8 cellular contexts compared by ENCODE assay signal in the genomic region with DNA sequence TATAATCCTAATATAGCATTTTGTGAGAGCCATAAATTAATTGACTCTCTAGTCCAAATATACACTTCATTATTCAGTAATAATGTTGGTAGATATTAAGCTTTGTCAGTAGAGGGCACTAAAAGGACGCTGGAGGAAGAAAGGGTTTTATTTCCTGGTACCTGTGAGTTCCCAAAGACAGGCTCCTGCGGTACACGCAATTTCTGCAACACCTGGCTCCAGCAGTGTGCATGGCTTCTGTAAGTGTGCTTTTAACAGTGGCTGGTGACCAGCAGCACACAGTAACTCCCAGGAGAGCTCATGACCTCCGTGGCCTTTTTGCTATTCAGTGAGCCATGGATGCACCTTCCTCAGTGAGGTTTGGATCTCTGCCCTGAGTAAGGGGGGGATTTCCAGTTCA.
DNase-seq lines count a peak whose midpoint lies in the region; ATAC-seq and TF ChIP-seq lines count a peak whose summit lies in the region.

No MANE protein-coding gene starts in this region.

- H3K23ac ChIP-seq in neuronal stem cell (ENCODE audit: low read depth, low read length, poor library complexity) = no peak overlapping the region

- H3K27ac ChIP-seq in neuronal stem cell (replicated peaks; ENCODE audit: low read length) = no peak overlapping the region

- H4K8ac ChIP-seq in neuronal stem cell (ENCODE audit: low read depth, low read length) = no peak overlapping the region

- H3K9me3 ChIP-seq in BE2C = no peaks in the 10 kb centered on the region
- no peaks in the 10 kb centered on the region for H3K9me3 ChIP-seq in neuronal stem cell (replicated peaks in 1 of 2; ENCODE audit: control insufficient read depth in 2 of 2, insufficient read depth in 1 of 2, low read depth in 1 of 2, low read length in 2 of 2)

- H3K27me3 ChIP-seq in BE2C (no peaks in the 10 kb centered on the region), neuronal stem cell (ENCODE audit: control insufficient read depth in 3 of 3, insufficient read depth in 3 of 3, low read depth in 1 of 3, low read length in 3 of 3) (no peaks in the 10 kb centered on the region)

- no peak overlapping the region for H2BK120ac ChIP-seq in neuronal stem cell (ENCODE audit: low read depth, low read length)

- no peak overlapping the region for H2BK5ac ChIP-seq in neuronal stem cell (ENCODE audit: low read length)

- ATAC-seq in GM18519 (IDR thresholded peaks at IDR 0.05; ENCODE audit: low FRiP score, unreplicated experiment) (peak; percentile 88), HG02884 (IDR thresholded peaks at IDR 0.05; ENCODE audit: unreplicated experiment) (peak; percentile 84)
- no peak for ATAC-seq in activated naive CD8-positive, alpha-beta T cell treated with anti-CD3 and anti-CD28 coated beads, Interleukin-2, amount 50 U/mL, for 24 hours

- no peak overlapping the region for H3K27ac Mint-ChIP-seq in activated naive CD8-positive, alpha-beta T cell treated with anti-CD3 and anti-CD28 coated beads, Interleukin-2, amount 50 U/mL, for 24 hours

- H4K91ac ChIP-seq in neuronal stem cell (ENCODE audit: low read depth, low read length, poor library complexity) = no peak overlapping the region

- no peak overlapping the region for H3K4me2 ChIP-seq in neuronal stem cell (ENCODE audit: insufficient read depth, low read length, poor library complexity, severe bottlenecking)

- no peak overlapping the region for H3K4me3 ChIP-seq in BE2C (ENCODE audit: low read depth, low read length)
- no peak overlapping the region for H3K4me3 ChIP-seq in cardiac fibroblast (replicated peaks in 1 of 2; ENCODE audit: low read depth in 2 of 2, low read length in 2 of 2)
- H3K4me3 ChIP-seq in neuronal stem cell (ENCODE audit: low read length in 2 of 2) = no peak overlapping the region

- H3K4me3 Mint-ChIP-seq in activated naive CD8-positive, alpha-beta T cell treated with anti-CD3 and anti-CD28 coated beads, Interleukin-2, amount 50 U/mL, for 24 hours = no peak overlapping the region

- no peak for DNase-seq in BE2C
- peak; percentile 31 for DNase-seq in NCI-H2029 treated with DMSO at 0.1 percent for 48 hours (lab: John Stamatoyannopoulos, UW)
- peak; percentile 29 to 50 for DNase-seq in cardiac fibroblast (ENCODE audit: low read depth in 2 of 2)
- peak; percentile 12 for DNase-seq in neuronal stem cell (ENCODE audit: low spot score)
- DNase-seq in activated naive CD8-positive, alpha-beta T cell treated with anti-CD3 and anti-CD28 coated beads, Interleukin-2, amount 50 U/mL, for 24 hours = no peak
- no peak for DNase-seq in activated gamma-delta T cell (lab: John Stamatoyannopoulos, UW)

- no peak overlapping the region for H2AK5ac ChIP-seq in neuronal stem cell (ENCODE audit: low read depth, low read length)

- no CpG with 5 or more reads among the region's 4 CpGs for WGBS in neuronal stem cell (ENCODE audit: extremely low coverage in 2 of 2, insufficient read length in 2 of 2, insufficient replicate concordance in 1 of 2), 2 donors

- no peaks in the 10 kb centered on the region for H3K36me3 ChIP-seq in BE2C
- H3K36me3 ChIP-seq in neuronal stem cell (replicated peaks in 1 of 2; ENCODE audit: control insufficient read depth in 2 of 2, insufficient read depth in 2 of 2, low read length in 2 of 2) = no peaks in the 10 kb centered on the region

- peaks cover 2% of the 10 kb centered on the region for H3K9me3 Mint-ChIP-seq in activated naive CD8-positive, alpha-beta T cell treated with anti-CD3 and anti-CD28 coated beads, Interleukin-2, amount 50 U/mL, for 24 hours

- H3K4me1 ChIP-seq in BE2C (no peaks in the 10 kb centered on the region), neuronal stem cell (ENCODE audit: control insufficient read depth in 2 of 2, insufficient read depth in 1 of 2, low read depth in 1 of 2, low read length in 2 of 2) (peaks cover 0 to 3% of the 10 kb centered on the region in 2 donors)

- peak; percentile 11; the same call in 1 of the 2 replicates for TF ChIP-seq CTCF in BE2C (IDR thresholded peaks at IDR 0.05; ENCODE audit: low read depth, low read length)
- peak; percentile 46 for TF ChIP-seq CTCF in cardiac fibroblast (IDR thresholded peaks at IDR 0.05; ENCODE audit: low read depth, low read length)

- H3K4me1 Mint-ChIP-seq in activated naive CD8-positive, alpha-beta T cell treated with anti-CD3 and anti-CD28 coated beads, Interleukin-2, amount 50 U/mL, for 24 hours = no peaks in the 10 kb centered on the region

- no peak overlapping the region for H3K18ac ChIP-seq in neuronal stem cell (ENCODE audit: low read length)

- no peak overlapping the region for H2AFZ ChIP-seq in neuronal stem cell (ENCODE audit: low read length)

- no peaks in the 10 kb centered on the region for H3K79me1 ChIP-seq in neuronal stem cell (ENCODE audit: low read depth, low read length)

- no peak overlapping the region for H2BK12ac ChIP-seq in neuronal stem cell (ENCODE audit: low read length)

- no peaks in the 10 kb centered on the region for H3K27me3 Mint-ChIP-seq in activated naive CD8-positive, alpha-beta T cell treated with anti-CD3 and anti-CD28 coated beads, Interleukin-2, amount 50 U/mL, for 24 hours

- no peak overlapping the region for H3K9ac ChIP-seq in neuronal stem cell (ENCODE audit: low read depth, low read length, poor library complexity)

- H3K4ac ChIP-seq in neuronal stem cell (ENCODE audit: low read length) = no peak overlapping the region

- H3K14ac ChIP-seq in neuronal stem cell (ENCODE audit: low read length) = no peak overlapping the region

- no peaks in the 10 kb centered on the region for H3K36me3 Mint-ChIP-seq in activated naive CD8-positive, alpha-beta T cell treated with anti-CD3 and anti-CD28 coated beads, Interleukin-2, amount 50 U/mL, for 24 hours (ENCODE audit: low read depth)

- H2BK15ac ChIP-seq in neuronal stem cell (ENCODE audit: low read length) = no peak overlapping the region

Comparison
In these comparisons a context has a peak if more than half of its experiments do, and no peak if none do; other contexts are left out.
1. DNase-seq: peak in NCI-H2029 treated with DMSO at 0.1 percent for 48 hours (single experiment), cardiac fibroblast (2 of 2) and neuronal stem cell (single experiment); none in BE2C (single experiment), activated naive CD8-positive, alpha-beta T cell treated with anti-CD3 and anti-CD28 coated beads, Interleukin-2, amount 50 U/mL, for 24 hours (single experiment) and activated gamma-delta T cell (single experiment).